In genomic region chr9:129496187-129497063, GRCh38 we compare ENCODE assay signal across 8 cellular contexts.
DNase-seq lines count a peak whose midpoint lies in the region; ATAC-seq and TF ChIP-seq lines count a peak whose summit lies in the region.

No MANE protein-coding gene starts in this region.

- peak; percentile 89 for DNase-seq in NCI-H1436 (lab: John Stamatoyannopoulos, UW)
- DNase-seq in NCI-H1436 treated with DMSO at 0.1 percent for 48 hours (lab: John Stamatoyannopoulos, UW), result no peak
- peak; percentile 91 for DNase-seq in NCI-H460 (ENCODE audit: extremely low read depth, low read depth)
- DNase-seq in activated CD4-positive, alpha-beta T cell treated with anti-CD3 and anti-CD28 coated beads, Interleukin-2, amount 50 U/mL, for 24 hours (ENCODE audit: low read depth in 1 of 2, low spot score in 1 of 2), result peak; percentile 68 to 79
- DNase-seq in coronary artery (ENCODE audit: low spot score), result peak; percentile 97
- peak; percentile 99 for DNase-seq in left kidney (ENCODE audit: low read depth, low spot score)
- peak; percentile 69 to 85 for DNase-seq in stimulated activated CD4-positive, alpha-beta T cell treated with anti-CD3 and anti-CD28 coated beads, Interleukin-15, amount 100 ng/mL, for 48 hours (ENCODE audit: low read depth in 2 of 2)

- H3K4me3 ChIP-seq in coronary artery, result peak overlapping the region; percentile 90

- no peak for ATAC-seq in GM19351 (IDR thresholded peaks at IDR 0.05; ENCODE audit: unreplicated experiment)

- TF ChIP-seq CTCF in coronary artery (IDR thresholded peaks at IDR 0.05), result no peak

- H3K27ac ChIP-seq in coronary artery, result peak overlapping the region; percentile 92 to 100
